Comparison of ENCODE assay signal across 9 cellular contexts in the genomic region with DNA sequence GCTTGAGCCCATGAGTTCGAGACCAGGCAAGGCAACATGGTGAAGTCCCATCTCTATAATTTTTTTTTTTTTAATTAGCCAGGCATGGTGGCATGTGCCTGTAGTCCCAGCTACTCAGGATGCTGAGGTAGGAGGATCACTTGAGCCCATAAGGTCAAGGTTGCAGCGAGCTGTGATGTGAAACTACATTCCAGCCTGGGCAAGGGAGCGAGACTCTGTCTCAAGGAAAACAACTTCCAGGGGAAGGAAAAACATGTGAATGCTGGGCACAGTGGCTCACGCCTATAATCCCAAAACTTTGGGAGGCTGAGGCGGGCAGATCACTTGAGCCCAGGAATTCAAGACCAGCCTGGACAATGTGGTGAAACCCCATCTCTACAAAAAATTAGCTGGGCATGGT. TPM values are rescaled to one million over a fixed set of nuclear protein-coding genes. Genes with fewer than 3 reads are reported as not detected.
DNase-seq lines count a peak whose midpoint lies in the region; ATAC-seq, FAIRE-seq and TF ChIP-seq lines count a peak whose summit lies in the region.
"Not testable (repeated sequence)": the region's sequence is repeated elsewhere in the genome, so short reads cannot be mapped to it uniquely, and the experiment has no call there.
"Had no signal": no experiment of that assay in that cellular context is flagged by ENCODE, and none has a peak within 500 bp of the region (broad histone marks: within the 10 kb centered on the region; RNA-seq: fewer than 3 reads in every experiment).

No MANE protein-coding gene starts in this region.

- intact Hi-C loops in left ventricle myocardium inferior (cut with micrococcal nuclease); right lobe of liver (cut with DNase I); prostate gland (cut with DNase I): not testable (repeated sequence)

- DNase-seq in A549 (ENCODE audit: low read depth in 1 of 2, low spot score in 1 of 2); SJSA1 (ENCODE audit: low read depth in 1 of 2, low spot score in 2 of 2); chondrocyte (ENCODE audit: low spot score); left ventricle myocardium inferior; right lobe of liver; prostate gland (ENCODE audit: low spot score): not testable (repeated sequence)
- peak; percentile 0 for DNase-seq in HCEC 1CT

- H3K9me3 ChIP-seq in A549; SJSA1 (replicated peaks); left ventricle myocardium inferior (replicated peaks); right lobe of liver; prostate gland; subcutaneous abdominal adipose tissue (ENCODE audit: control insufficient read depth in 5 of 5, low read length in 5 of 5): not testable (repeated sequence)

- H3K4me1 ChIP-seq in A549 (peaks cover 77% of the 10 kb centered on the region), SJSA1 (replicated peaks) (peaks cover 36% of the 10 kb centered on the region), left ventricle myocardium inferior (peaks cover 83% of the 10 kb centered on the region), right lobe of liver (peaks cover 0 to 80% (median 35%) of the 10 kb centered on the region in 4 donors), subcutaneous abdominal adipose tissue (ENCODE audit: control insufficient read depth in 5 of 5, insufficient read depth in 5 of 5, low read length in 5 of 5) (peaks cover 11 to 85% (median 70%) of the 10 kb centered on the region in 5 donors)
- H3K4me1 ChIP-seq in prostate gland (replicated peaks) = not testable (repeated sequence)

- H3K27me3 Mint-ChIP-seq in chondrocyte (ENCODE audit: low read depth) = not testable (repeated sequence)

- H3K36me3 ChIP-seq in SJSA1 = peaks cover 30% of the 10 kb centered on the region
- not testable (repeated sequence) for H3K36me3 ChIP-seq in left ventricle myocardium inferior; right lobe of liver; prostate gland; subcutaneous abdominal adipose tissue (ENCODE audit: control insufficient read depth in 5 of 5, insufficient read depth in 5 of 5, low read length in 5 of 5)

- not testable (repeated sequence) for H3K36me3 Mint-ChIP-seq in chondrocyte (ENCODE audit: low read depth)

- ATAC-seq in A549 = not testable (repeated sequence)
- peak in 1 of 4 donors; percentile 2 for ATAC-seq in right lobe of liver

- not testable (repeated sequence) for FAIRE-seq in A549 (lab: Jason Lieb, UNC)

- H3K27ac ChIP-seq in A549 (peak overlapping the region; percentile 39 to 75; a peak in 5 of 6 replicates), SJSA1 (peak overlapping the region; percentile 43; the same call in 1 of the 2 replicates), left ventricle myocardium inferior (replicated peaks) (peak overlapping the region; percentile 45), right lobe of liver (peak overlapping the region; percentile 5 to 54 (median 50)), prostate gland (peak overlapping the region; percentile 9 to 41), subcutaneous abdominal adipose tissue (ENCODE audit: low read depth, low read length) (peak overlapping the region; percentile 93)

- not testable (repeated sequence) for H3K9ac ChIP-seq in subcutaneous abdominal adipose tissue (ENCODE audit: low read length in 5 of 5)

- peak overlapping the region; percentile 95 for H3K27ac Mint-ChIP-seq in chondrocyte (ENCODE audit: unreplicated experiment)

- not testable (repeated sequence) for TF ChIP-seq RAD21 in A549 (conservative IDR thresholded peaks at IDR 0.05 in 1 of 2, IDR thresholded peaks at IDR 0.05 in 1 of 2)

- H3K9me3 Mint-ChIP-seq in chondrocyte (ENCODE audit: low read depth) = not testable (repeated sequence)

- TF ChIP-seq POLR2A in A549 (IDR thresholded peaks at IDR 0.05; ENCODE audit: low read length); right lobe of liver (IDR thresholded peaks at IDR 0.05); prostate gland (IDR thresholded peaks at IDR 0.05): not testable (repeated sequence)

- POLR2A ChIA-PET in A549 (lab: Yijun Ruan, JAX) = interaction anchor here (0.7 to 1.9 kb wide), 2 partner anchors 31 to 685 kb away, joined by 5 to 7 read pairs; a partner anchor contains a TSS

- peaks cover 95% of the 10 kb centered on the region for H3K4me1 Mint-ChIP-seq in chondrocyte (ENCODE audit: low read depth)

- H3K4me3 Mint-ChIP-seq in chondrocyte (ENCODE audit: unreplicated experiment) = not testable (repeated sequence)

- H3K27me3 ChIP-seq in SJSA1 (replicated peaks); left ventricle myocardium inferior (ENCODE audit: low read depth); right lobe of liver; prostate gland (replicated peaks; ENCODE audit: insufficient read depth); subcutaneous abdominal adipose tissue (ENCODE audit: control insufficient read depth in 5 of 5, insufficient read depth in 4 of 5, low read length in 5 of 5): not testable (repeated sequence)

- 92% methylated on average over 5 of the region's 5 CpGs for WGBS in A549 (ENCODE audit: missing lambda C conversion rate)
- 66% methylated on average over 4 of the region's 5 CpGs for WGBS in right lobe of liver (ENCODE audit: insufficient coverage, low coverage, low lambda C conversion rate, missing lambda C conversion rate)
- 85% methylated on average over 5 of the region's 5 CpGs for WGBS in prostate gland

- TF ChIP-seq CTCF in A549 (IDR thresholded peaks at IDR 0.05); chondrocyte (IDR thresholded peaks at IDR 0.05); left ventricle myocardium inferior (IDR thresholded peaks at IDR 0.05; ENCODE audit: borderline replicate concordance); right lobe of liver (IDR thresholded peaks at IDR 0.05); prostate gland (IDR thresholded peaks at IDR 0.05): not testable (repeated sequence)

- H3K4me3 ChIP-seq in A549; SJSA1; left ventricle myocardium inferior; right lobe of liver; prostate gland; subcutaneous abdominal adipose tissue (ENCODE audit: low read depth in 1 of 5, low read length in 5 of 5): not testable (repeated sequence)

- not testable (repeated sequence) for TF ChIP-seq EP300 in A549 (IDR thresholded peaks at IDR 0.05)

- CTCF ChIA-PET in A549 (lab: Yijun Ruan, JAX) = interaction anchor here (2.7 kb wide), 1 partner anchor 14 kb away, joined by 7 read pairs; no protein-coding TSS in a partner anchor

- peak overlapping the region; percentile 70 for H3K4me2 ChIP-seq in A549

RNA-seq across cellular contexts. Expression of a gene that starts 30.4 kb away (rescaled TPM):
- polyA plus RNA-seq in A549 (2011; rRNA removed) (76.6 and 102 TPM in 2 replicates), A549 (2017; fragmentation: RNase III; extraction: RNeasy Plus Mini Kit Qiagen cat#74134 plus additional on column Dnase treatment) (42.9 to 46.8 TPM (median 44.1 TPM) in 3 replicates)
- polyA plus RNA-seq in A549 (2012; cell fraction: cytosol; rRNA removed) = 25.4 and 25.5 TPM in 2 replicates
- 18.2 and 22.7 TPM in 2 replicates for polyA plus RNA-seq in A549 (2012; cell fraction: nucleus; rRNA removed)
- 28.6 and 28.7 TPM in 2 replicates for polyA minus RNA-seq in A549 (2011; rRNA and poly(A)+ RNA removed)
- total RNA-seq in SJSA1 (2014; rRNA removed; shearing (Covaris generic)) = 164 and 207 TPM in 2 replicates
- total RNA-seq in chondrocyte (423 to 518 TPM (median 494 TPM) in 3 replicates), left ventricle myocardium inferior (91.9 TPM), right lobe of liver (10 to 100 TPM; 40.4 to 64.5 (median 53.3) TPM), prostate gland (10 to 100 TPM; 38.8 to 62.9 TPM)
- polyA plus RNA-seq: IgD-negative memory B cell had no signal

Comparison
In these comparisons a context has a peak if more than half of its experiments do, and no peak if none do; other contexts are left out.
1. H3K27ac ChIP-seq: peak in every context shown above with its lines; median percentile 93 in subcutaneous abdominal adipose tissue; 57 in A549; 50 in right lobe of liver; 45 in left ventricle myocardium inferior; 43 in SJSA1; 25 in prostate gland.